ENCODE assay signal across 9 cellular contexts in genomic region chr15:67967871-67968423, GRCh38.
A peak's percentile ranks its signal among the peaks of the same experiment; 100 is the strongest.
DNase-seq lines count a peak whose midpoint lies in the region; ATAC-seq and TF ChIP-seq lines count a peak whose summit lies in the region.
"Had no signal": no experiment of that assay in that cellular context is flagged by ENCODE, and none has a peak within 500 bp of the region (broad histone marks: within the 10 kb centered on the region; RNA-seq: fewer than 3 reads in every experiment).

No MANE protein-coding gene starts in this region.

- H3K4me3 ChIP-seq in Karpas-422 (ENCODE audit: low read length) = peak overlapping the region; percentile 72
- H3K4me3 ChIP-seq in mucosa of stomach (ENCODE audit: low read length) = peak overlapping the region; percentile 27
- H3K4me3 ChIP-seq in urinary bladder (ENCODE audit: low read depth, low read length) = peak overlapping the region; percentile 17

- 6% methylated on average over 30 of the region's 30 CpGs for WGBS in urinary bladder

- H3K9me3 ChIP-seq in Karpas-422 (ENCODE audit: low read length) (no peaks in the 10 kb centered on the region), mucosa of stomach (ENCODE audit: control insufficient read depth, low read length) (no peaks in the 10 kb centered on the region)

- H3K27me3 ChIP-seq in Karpas-422 (ENCODE audit: low read length) (no peaks in the 10 kb centered on the region), mucosa of stomach (ENCODE audit: control insufficient read depth, insufficient read depth, low read length) (no peaks in the 10 kb centered on the region)

- H3K9ac ChIP-seq in Karpas-422 (ENCODE audit: low read length) (peak overlapping the region; percentile 77), mucosa of stomach (ENCODE audit: low read length) (peak overlapping the region; percentile 23)

- no peaks in the 10 kb centered on the region for H3K79me2 ChIP-seq in Karpas-422 (ENCODE audit: low read length)

- H3K36me3 ChIP-seq in Karpas-422 (ENCODE audit: insufficient read depth, low read length) = no peaks in the 10 kb centered on the region
- no peaks in the 10 kb centered on the region for H3K36me3 ChIP-seq in mucosa of stomach (ENCODE audit: control insufficient read depth, insufficient read depth, low read length)
- no peaks in the 10 kb centered on the region for H3K36me3 ChIP-seq in urinary bladder (ENCODE audit: insufficient read depth)

- H3K4me2 ChIP-seq in Karpas-422 (ENCODE audit: low read depth, low read length, poor library complexity, severe bottlenecking) = peak overlapping the region; percentile 84

- H4K20me1 ChIP-seq in Karpas-422 (ENCODE audit: insufficient read depth, low read depth, low read length) = no peaks in the 10 kb centered on the region

- DNase-seq in NCI-H187 (lab: John Stamatoyannopoulos, UW) = peak; percentile 10 to 20
- DNase-seq in NCI-H187 treated with DMSO at 0.1 percent for 48 hours (lab: John Stamatoyannopoulos, UW) = no peak
- DNase-seq in Karpas-422 = peak; percentile 88
- DNase-seq in fibroblast of gingiva (ENCODE audit: low read depth) = peak; percentile 32

- H3K27ac ChIP-seq in Karpas-422 (ENCODE audit: low read length) (peak overlapping the region; percentile 43; the same call in 1 of the 2 replicates), urinary bladder (ENCODE audit: low read depth) (no peak overlapping the region)
- H3K27ac ChIP-seq: C4-2B had no signal

- H3K4me1 ChIP-seq in Karpas-422 (ENCODE audit: low read length) (peaks cover 25% of the 10 kb centered on the region), mucosa of stomach (ENCODE audit: control insufficient read depth, insufficient read depth, low read length) (peaks cover 10% of the 10 kb centered on the region), urinary bladder (ENCODE audit: insufficient read depth) (no peaks in the 10 kb centered on the region)

- H3K9me2 ChIP-seq in Karpas-422 (replicated peaks; ENCODE audit: insufficient read depth, low read length) = no peaks in the 10 kb centered on the region

- H2AFZ ChIP-seq in Karpas-422 (ENCODE audit: low read length) = peak overlapping the region; percentile 88

- peak; percentile 99 for ATAC-seq in SK-N-SH treated with all-trans-retinoic acid at 6 μM for 48 hours
- no peak for ATAC-seq in GM18517 (IDR thresholded peaks at IDR 0.05; ENCODE audit: unreplicated experiment)

TF ChIP-seq in SK-N-SH treated with all-trans-retinoic acid at 6 μM for 48 hours, 23 proteins besides CTCF, POLR2A, EP300 and RAD21:
- TF ChIP-seq CSDC2 (CRISPR knock-in tag; IDR thresholded peaks at IDR 0.05) = no peak
- TF ChIP-seq PATZ1 (CRISPR knock-in tag; IDR thresholded peaks at IDR 0.05; ENCODE audit: borderline replicate concordance) = peak; percentile 82; the same call in 1 of the 2 replicates
- TF ChIP-seq ISL1 (CRISPR knock-in tag; IDR thresholded peaks at IDR 0.05) = no peak
- no peak for TF ChIP-seq POU6F1 (CRISPR knock-in tag; IDR thresholded peaks at IDR 0.05; ENCODE audit: borderline replicate concordance, low read depth)
- no peak for TF ChIP-seq RARB (CRISPR knock-in tag; IDR thresholded peaks at IDR 0.05)
- TF ChIP-seq BACH2 (CRISPR knock-in tag; IDR thresholded peaks at IDR 0.05; ENCODE audit: borderline replicate concordance) = no peak

Comparison
In these comparisons a context has a peak if more than half of its experiments do, and no peak if none do; other contexts are left out.
1. H3K4me3 ChIP-seq: peak in every context shown above with its lines; median percentile 72 in Karpas-422; 27 in mucosa of stomach; 17 in urinary bladder.